ENCODE assay signal across 19 cellular contexts in the genomic region with DNA sequence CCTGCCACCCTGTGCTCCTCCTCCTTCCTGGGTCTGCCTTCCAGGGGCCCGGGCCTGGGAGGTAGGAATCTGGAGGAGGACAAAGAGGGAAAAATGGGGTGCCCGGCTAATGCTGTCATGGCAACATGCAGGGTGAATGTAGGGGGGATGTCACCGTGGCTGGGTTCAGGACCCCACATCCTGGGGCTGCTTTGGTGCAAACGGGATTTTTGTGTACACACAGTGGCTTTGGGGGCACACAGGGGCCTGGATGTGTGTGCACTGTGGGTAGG. TPM values are rescaled to one million over a fixed set of nuclear protein-coding genes. Genes with fewer than 3 reads are reported as not detected.
DNase-seq lines count a peak whose midpoint lies in the region; ATAC-seq and TF ChIP-seq lines count a peak whose summit lies in the region.
"Had no signal": no experiment of that assay in that cellular context is flagged by ENCODE, and none has a peak within 500 bp of the region (broad histone marks: within the 10 kb centered on the region; RNA-seq: fewer than 3 reads in every experiment).

No MANE protein-coding gene starts in this region.

- H3K4me3 Mint-ChIP-seq in progenitor cell of endocrine pancreas (ENCODE audit: low read depth) = no peak overlapping the region
- no peak overlapping the region for H3K4me3 Mint-ChIP-seq in stimulated activated memory B cell treated with anti-CD40 and anti-IgM and Interleukin-4, amounts not matched to agents 10 μg/mL and 1 μg/mL and 100 μg/mL, for 72 hours
- H3K4me3 Mint-ChIP-seq: activated naive CD8-positive, alpha-beta T cell treated with anti-CD3 and anti-CD28 coated beads for 36 hours; activated T-helper 1 cell treated with anti-CD3 and anti-CD28 coated beads, Interleukin-12 subunit alpha, Interleukin-12 subunit beta, Interleukin-2, Interleukin-4 antibody, amounts not matched to agents 30 ng/mL and 10 ng/mL and 1 ng/mL, durations not matched to agents 14 hours and 24 hours and 36 hours had no signal

- H3K36me3 ChIP-seq in left ventricle myocardium inferior = no peaks in the 10 kb centered on the region
- no peaks in the 10 kb centered on the region for H3K36me3 ChIP-seq in vagina
- H3K36me3 ChIP-seq: tibial artery had no signal

- H3K27me3 ChIP-seq in left ventricle myocardium inferior (ENCODE audit: low read depth) (no peaks in the 10 kb centered on the region), layer of hippocampus (ENCODE audit: control insufficient read depth, insufficient read depth, low read length) (no peaks in the 10 kb centered on the region), vagina (no peaks in the 10 kb centered on the region)
- H3K27me3 ChIP-seq: BLaER1, tibial artery had no signal

- H3K9me3 Mint-ChIP-seq in progenitor cell of endocrine pancreas (ENCODE audit: low read depth) = no peaks in the 10 kb centered on the region
- H3K9me3 Mint-ChIP-seq in stimulated activated memory B cell treated with anti-CD40 and anti-IgM and Interleukin-4, amounts not matched to agents 10 μg/mL and 1 μg/mL and 100 μg/mL, for 72 hours = no peaks in the 10 kb centered on the region
- H3K9me3 Mint-ChIP-seq: activated naive CD8-positive, alpha-beta T cell treated with anti-CD3 and anti-CD28 coated beads for 36 hours; activated T-helper 1 cell treated with anti-CD3 and anti-CD28 coated beads, Interleukin-12 subunit alpha, Interleukin-12 subunit beta, Interleukin-2, Interleukin-4 antibody, amounts not matched to agents 30 ng/mL and 10 ng/mL and 1 ng/mL, durations not matched to agents 14 hours and 24 hours and 36 hours had no signal

- ATAC-seq in left cardiac atrium = no peak
- ATAC-seq in HG03565 (IDR thresholded peaks at IDR 0.05; ENCODE audit: unreplicated experiment) = no peak
- no peak for ATAC-seq in stimulated activated memory B cell treated with anti-CD40 and anti-IgM and Interleukin-4, amounts not matched to agents 10 μg/mL and 1 μg/mL and 100 μg/mL, for 72 hours
- ATAC-seq: psoas muscle had no signal

- H3K27ac ChIP-seq in left ventricle myocardium inferior (replicated peaks) (peak overlapping the region; percentile 23), layer of hippocampus (ENCODE audit: low read depth, low read length) (peak overlapping the region; percentile 81), vagina (peak overlapping the region; percentile 78)
- H3K27ac ChIP-seq: BLaER1, psoas muscle, tibial artery had no signal

- H3K4me3 ChIP-seq in left ventricle myocardium inferior (no peak overlapping the region), vagina (no peak overlapping the region)
- H3K4me3 ChIP-seq: BLaER1, psoas muscle, tibial artery had no signal

- H3K27ac Mint-ChIP-seq in progenitor cell of endocrine pancreas = peak overlapping the region; percentile 13
- no peak overlapping the region for H3K27ac Mint-ChIP-seq in stimulated activated memory B cell treated with anti-CD40 and anti-IgM and Interleukin-4, amounts not matched to agents 10 μg/mL and 1 μg/mL and 100 μg/mL, for 72 hours
- H3K27ac Mint-ChIP-seq: activated naive CD8-positive, alpha-beta T cell treated with anti-CD3 and anti-CD28 coated beads for 36 hours; activated T-helper 1 cell treated with anti-CD3 and anti-CD28 coated beads, Interleukin-12 subunit alpha, Interleukin-12 subunit beta, Interleukin-2, Interleukin-4 antibody, amounts not matched to agents 30 ng/mL and 10 ng/mL and 1 ng/mL, durations not matched to agents 14 hours and 24 hours and 36 hours had no signal

- peaks cover 3% of the 10 kb centered on the region for H3K27me3 Mint-ChIP-seq in progenitor cell of endocrine pancreas
- H3K27me3 Mint-ChIP-seq in stimulated activated memory B cell treated with anti-CD40 and anti-IgM and Interleukin-4, amounts not matched to agents 10 μg/mL and 1 μg/mL and 100 μg/mL, for 72 hours = no peaks in the 10 kb centered on the region
- H3K27me3 Mint-ChIP-seq: activated naive CD8-positive, alpha-beta T cell treated with anti-CD3 and anti-CD28 coated beads for 36 hours had no signal

- no peak for TF ChIP-seq POLR2A in vagina (IDR thresholded peaks at IDR 0.05)

- DNase-seq in left ventricle myocardium inferior = no peak
- DNase-seq in left cardiac atrium = no peak
- no peak for DNase-seq in progenitor cell of endocrine pancreas (ENCODE audit: low spot score, unreplicated experiment)
- no peak for DNase-seq in vagina (ENCODE audit: extremely low spot score in 2 of 2)
- no peak for DNase-seq in 8988T
- DNase-seq: activated CD4-positive, alpha-beta T cell treated with anti-CD3 and anti-CD28 coated beads for 1 hour; activated naive CD8-positive, alpha-beta T cell treated with anti-CD3 and anti-CD28 coated beads for 36 hours; Karpas-422; NCI-H1048; NCI-H2029; NCI-H446; SK-N-SH; tibial artery had no signal

- peaks cover 15% of the 10 kb centered on the region for H3K4me1 Mint-ChIP-seq in progenitor cell of endocrine pancreas (ENCODE audit: low read depth)
- no peaks in the 10 kb centered on the region for H3K4me1 Mint-ChIP-seq in stimulated activated memory B cell treated with anti-CD40 and anti-IgM and Interleukin-4, amounts not matched to agents 10 μg/mL and 1 μg/mL and 100 μg/mL, for 72 hours
- H3K4me1 Mint-ChIP-seq: activated naive CD8-positive, alpha-beta T cell treated with anti-CD3 and anti-CD28 coated beads for 36 hours had no signal

- intact Hi-C loops in left ventricle myocardium inferior (cut with micrococcal nuclease) = no loop called here
- intact Hi-C loops in left cardiac atrium (cut with DNase I) = no loop called here
- intact Hi-C loops in vagina (cut with DNase I) = no loop called here

- TF ChIP-seq CTCF in left ventricle myocardium inferior (IDR thresholded peaks at IDR 0.05; ENCODE audit: borderline replicate concordance) = no peak
- TF ChIP-seq CTCF in progenitor cell of endocrine pancreas (IDR thresholded peaks at IDR 0.05; ENCODE audit: unreplicated experiment) = no peak
- no peak for TF ChIP-seq CTCF in vagina (IDR thresholded peaks at IDR 0.05)

- H3K9me3 ChIP-seq in left ventricle myocardium inferior (replicated peaks) (no peaks in the 10 kb centered on the region), vagina (no peaks in the 10 kb centered on the region)
- H3K9me3 ChIP-seq: BLaER1, psoas muscle, SK-N-SH, tibial artery had no signal

- no peaks in the 10 kb centered on the region for H3K36me3 Mint-ChIP-seq in progenitor cell of endocrine pancreas (ENCODE audit: insufficient read depth)
- H3K36me3 Mint-ChIP-seq in stimulated activated memory B cell treated with anti-CD40 and anti-IgM and Interleukin-4, amounts not matched to agents 10 μg/mL and 1 μg/mL and 100 μg/mL, for 72 hours = peaks cover 15% of the 10 kb centered on the region
- H3K36me3 Mint-ChIP-seq: activated naive CD8-positive, alpha-beta T cell treated with anti-CD3 and anti-CD28 coated beads for 36 hours had no signal

- H3K4me1 ChIP-seq in left ventricle myocardium inferior = peaks cover 2% of the 10 kb centered on the region
- H3K4me1 ChIP-seq in vagina = peaks cover 30% of the 10 kb centered on the region
- H3K4me1 ChIP-seq: psoas muscle had no signal

RNA-seq across cellular contexts. Expression of gene CDC42EP4, which starts 37.0 kb away (rescaled TPM):
- total RNA-seq in left ventricle myocardium inferior (34.0 TPM), left cardiac atrium (10 to 100 TPM; 44.9 to 80.5 TPM), progenitor cell of endocrine pancreas (66.0 and 77.9 TPM in 2 replicates), vagina (73.7 TPM)

Comparison
In these comparisons a context has a peak if more than half of its experiments do, and no peak if none do; other contexts are left out.
1. H3K27ac ChIP-seq: peak in every context shown above with its lines; median percentile 81 in layer of hippocampus; 78 in vagina; 23 in left ventricle myocardium inferior.